ENCODE assay signal across 8 cellular contexts in genomic region chr3:149879872-149880271, GRCh38.
DNase-seq lines count a peak whose midpoint lies in the region; ATAC-seq and TF ChIP-seq lines count a peak whose summit lies in the region.

No MANE protein-coding gene starts in this region.

- no peak overlapping the region for H2BK20ac ChIP-seq in H9 (ENCODE audit: low read depth, low read length, poor library complexity, severe bottlenecking)

- H4K20me1 ChIP-seq in H9 (ENCODE audit: control insufficient read depth, insufficient read depth, insufficient read length) (no peaks in the 10 kb centered on the region), smooth muscle cell (ENCODE audit: low read depth) (no peaks in the 10 kb centered on the region)

- no peak overlapping the region for H3K4me2 ChIP-seq in H9 (ENCODE audit: insufficient read depth, insufficient read length, low read length)
- no peak overlapping the region for H3K4me2 ChIP-seq in smooth muscle cell

- no peak overlapping the region for H2AFZ ChIP-seq in H9 (ENCODE audit: low read length)
- no peak overlapping the region for H2AFZ ChIP-seq in smooth muscle cell (ENCODE audit: low read depth)

- no peak overlapping the region for H3K14ac ChIP-seq in H9 (ENCODE audit: insufficient read depth, low read length)

- H2AK5ac ChIP-seq in H9 (ENCODE audit: insufficient read length, low read length): no peak overlapping the region

- no peaks in the 10 kb centered on the region for H3K27me3 ChIP-seq in H9 (ENCODE audit: insufficient read depth, low read length)
- no peaks in the 10 kb centered on the region for H3K27me3 ChIP-seq in ascending aorta
- H3K27me3 ChIP-seq in iPS DF 6.9 (ENCODE audit: control insufficient read depth, insufficient read depth, low read length): no peaks in the 10 kb centered on the region
- H3K27me3 ChIP-seq in smooth muscle cell (ENCODE audit: low read depth): no peaks in the 10 kb centered on the region

- ATAC-seq in HG02852 (IDR thresholded peaks at IDR 0.05; ENCODE audit: unreplicated experiment) (no peak), HG02970 (IDR thresholded peaks at IDR 0.05; ENCODE audit: low FRiP score, unreplicated experiment) (no peak)

- H3K36me3 ChIP-seq in ascending aorta (peaks cover 0 to 5% of the 10 kb centered on the region in 2 donors), iPS DF 6.9 (ENCODE audit: control insufficient read depth, insufficient read depth, low read length) (no peaks in the 10 kb centered on the region), smooth muscle cell (ENCODE audit: low read depth) (no peaks in the 10 kb centered on the region)

- H3K36me3 Mint-ChIP-seq in H9 (ENCODE audit: insufficient read depth in 1 of 3, low read depth in 3 of 3): peaks cover 5 to 8% (median 6%) of the 10 kb centered on the region in 3 experiments; a peak in 4 of 7 replicates

- H3T11ph ChIP-seq in H9 (ENCODE audit: low read length): no peak overlapping the region

- no peaks in the 10 kb centered on the region; a peak in 1 of 5 replicates for H3K9me3 Mint-ChIP-seq in H9

- no peak overlapping the region for H2BK120ac ChIP-seq in H9 (ENCODE audit: low read depth, low read length, poor library complexity, severe bottlenecking)

- H3K4me1 Mint-ChIP-seq in H9: no peaks in the 10 kb centered on the region

- no peak overlapping the region for H2BK15ac ChIP-seq in H9 (ENCODE audit: low read depth, low read length)

- no peak overlapping the region for H4K91ac ChIP-seq in H9 (ENCODE audit: insufficient read length, low read depth, low read length)

- H3K79me2 ChIP-seq in H9 (ENCODE audit: insufficient read depth, low read length) (no peaks in the 10 kb centered on the region), smooth muscle cell (ENCODE audit: low read depth) (no peaks in the 10 kb centered on the region)

- DNase-seq in D341Med (ENCODE audit: low spot score): peak; percentile 40
- peak; percentile 55 for DNase-seq in H9
- peak; percentile 29 for DNase-seq in NCI-H526 treated with DMSO at 0.1 percent for 48 hours (lab: John Stamatoyannopoulos, UW)
- peak in 1 of 2 donors; percentile 80 for DNase-seq in ascending aorta (ENCODE audit: low spot score in 2 of 2)
- peak; percentile 41 for DNase-seq in iPS DF 6.9 (ENCODE audit: low read depth, low spot score)
- DNase-seq in smooth muscle cell (lab: John Stamatoyannopoulos, UW; ENCODE audit: unreplicated experiment): peak; percentile 0

- no peaks in the 10 kb centered on the region for H3F3A ChIP-seq in smooth muscle cell (ENCODE audit: low read depth)

- H3K27ac ChIP-seq in H9 (ENCODE audit: insufficient read length, low read depth, low read length): no peak overlapping the region
- no peak overlapping the region for H3K27ac ChIP-seq in ascending aorta
- no peak overlapping the region for H3K27ac ChIP-seq in iPS DF 6.9 (ENCODE audit: low read length)
- no peak overlapping the region for H3K27ac ChIP-seq in smooth muscle cell (ENCODE audit: low read depth)

- H2BK5ac ChIP-seq in H9 (ENCODE audit: insufficient read length, low read length): no peak overlapping the region

- TF ChIP-seq CTCF in H9 (conservative IDR thresholded peaks at IDR 0.05) (peak; percentile 75), ascending aorta (IDR thresholded peaks at IDR 0.05) (peak; percentile 46 to 72 (median 56)), smooth muscle cell (IDR thresholded peaks at IDR 0.05; ENCODE audit: borderline replicate concordance, insufficient read depth, poor library complexity, severe bottlenecking) (peak; percentile 53)

- H4K5ac ChIP-seq in H9 (ENCODE audit: insufficient read length, low read depth, low read length): no peak overlapping the region

- H3K79me1 ChIP-seq in H9 (ENCODE audit: insufficient read depth, low read depth, low read length, poor library complexity, severe bottlenecking): no peaks in the 10 kb centered on the region

- H3K9me3 ChIP-seq in H9 (ENCODE audit: control insufficient read depth, low read depth, low read length) (no peaks in the 10 kb centered on the region), ascending aorta (no peaks in the 10 kb centered on the region), iPS DF 6.9 (ENCODE audit: control insufficient read depth, insufficient read depth, low read length) (no peaks in the 10 kb centered on the region), smooth muscle cell (replicated peaks; ENCODE audit: low read depth) (no peaks in the 10 kb centered on the region)

- no peak overlapping the region for H3K4ac ChIP-seq in H9 (ENCODE audit: low read depth, low read length)

- H3K56ac ChIP-seq in H9 (ENCODE audit: insufficient read length, low read depth, low read length): no peak overlapping the region

- no peaks in the 10 kb centered on the region for H3K27me3 Mint-ChIP-seq in H9 (ENCODE audit: low read depth)

- H3K4me3 ChIP-seq in ascending aorta (no peak overlapping the region), iPS DF 6.9 (ENCODE audit: low read length) (no peak overlapping the region), smooth muscle cell (no peak overlapping the region)

- H3K23ac ChIP-seq in H9 (ENCODE audit: insufficient read length, low read depth, low read length): no peak overlapping the region

- H3K23me2 ChIP-seq in H9 (ENCODE audit: insufficient read length, low read depth, low read length, poor library complexity, severe bottlenecking): no peaks in the 10 kb centered on the region

- no CpG with 5 or more reads among the region's 2 CpGs for WGBS in H9 (ENCODE audit: extremely low coverage, insufficient read length, low lambda C conversion rate)
- no CpG with 5 or more reads among the region's 2 CpGs for WGBS in iPS DF 6.9 (ENCODE audit: insufficient coverage, insufficient read length)
- WGBS in smooth muscle cell (ENCODE audit: low lambda C conversion rate): 2% methylated on average over 2 of the region's 2 CpGs

- H3K18ac ChIP-seq in H9 (ENCODE audit: insufficient read length, low read depth, low read length): no peak overlapping the region

- H3K27ac Mint-ChIP-seq in H9: no peak overlapping the region

- no peak overlapping the region for H2BK12ac ChIP-seq in H9 (ENCODE audit: insufficient read length, low read depth, low read length)

- no peak overlapping the region for H4K8ac ChIP-seq in H9 (replicated peaks; ENCODE audit: insufficient read length, low read depth, low read length)

- H3K9ac ChIP-seq in H9 (ENCODE audit: extremely low read depth, insufficient read length, low read length): no peak overlapping the region
- no peak overlapping the region for H3K9ac ChIP-seq in smooth muscle cell (ENCODE audit: low read depth)

- H3K4me3 Mint-ChIP-seq in H9: no peak overlapping the region

- intact Hi-C loops in ascending aorta (cut with DNase I): loop anchor here (5.0 kb wide), 1 partner anchor 87 kb away; no protein-coding TSS in a partner anchor

- H3K4me1 ChIP-seq in H9 (ENCODE audit: insufficient read depth, low read length) (no peaks in the 10 kb centered on the region), ascending aorta (peaks cover 0 to 3% of the 10 kb centered on the region in 2 donors), iPS DF 6.9 (ENCODE audit: control insufficient read depth, insufficient read depth, low read length) (no peaks in the 10 kb centered on the region), smooth muscle cell (ENCODE audit: low read depth) (no peaks in the 10 kb centered on the region)
